ENCODE assay signal across 26 cellular contexts in the genomic region with DNA sequence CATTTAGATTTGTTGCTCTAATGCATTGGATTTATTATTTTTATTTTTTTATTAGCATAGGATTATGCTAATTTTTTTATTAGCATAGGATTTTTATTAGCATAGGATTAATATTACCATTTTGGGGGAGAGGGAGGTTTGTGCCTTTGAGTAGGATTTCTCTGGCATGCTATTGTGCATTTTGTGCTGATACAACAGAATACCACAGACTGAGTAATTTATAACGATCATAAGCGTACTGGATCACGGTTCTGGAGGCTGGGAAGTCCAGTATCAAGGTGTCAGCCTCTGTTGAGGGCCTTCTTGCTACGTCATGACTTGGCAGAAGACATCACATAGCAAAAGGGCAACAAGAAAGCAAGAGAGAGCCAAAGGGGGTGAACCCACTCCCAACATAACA.
"Had no signal": no experiment of that assay in that cellular context is flagged by ENCODE, and none has a peak within 500 bp of the region (broad histone marks: within the 10 kb centered on the region; RNA-seq: fewer than 3 reads in every experiment).

No MANE protein-coding gene starts in this region.

- H3K27ac ChIP-seq: stomach, suprapubic skin, thoracic aorta, thyroid gland, tibial artery, transverse colon, upper lobe of left lung, upper lobe of right lung, uterus, vagina had no signal

- H3K4me3 ChIP-seq: stomach, suprapubic skin, thoracic aorta, thyroid gland, tibial artery, tibial nerve, transverse colon, upper lobe of left lung, upper lobe of right lung, uterus, vagina had no signal

- FAIRE-seq: urothelium cell line had no signal

- H3K36me3 ChIP-seq: stomach, suprapubic skin, thoracic aorta, thyroid gland, tibial artery, tibial nerve, transverse colon, upper lobe of left lung, upper lobe of right lung, uterus, vagina had no signal

- ATAC-seq: stimulated activated effector memory CD8-positive, alpha-beta T cell treated with anti-CD3 and anti-CD28 coated beads, Interleukin-12 subunit alpha, Interleukin-12 subunit beta, amount 100 ng/mL, for 72 hours; stimulated activated memory B cell treated with anti-CD40 and anti-IgM and Interleukin-4, amounts not matched to agents 10 μg/mL and 1 μg/mL and 100 μg/mL, for 72 hours; stimulated activated naive B cell treated with anti-CD40 and anti-IgM and Interleukin-4, amounts not matched to agents 10 μg/mL and 1 μg/mL and 100 μg/mL, for 72 hours; stimulated activated naive CD8-positive, alpha-beta T cell treated with anti-CD3 and anti-CD28 coated beads, Interleukin-15, amount 100 ng/mL, for 72 hours; stimulated activated naive CD8-positive, alpha-beta T cell treated with anti-CD3 and anti-CD28 coated beads, Interleukin-15, Interleukin-2, amounts not matched to agents 100 U/mL and 50 U/mL, for 24 hours; upper lobe of right lung had no signal

- H3K9me3 ChIP-seq: stomach, suprapubic skin, thoracic aorta, thyroid gland, tibial artery, tibial nerve, transverse colon, upper lobe of left lung, upper lobe of right lung, uterus, vagina had no signal

- H3K27me3 ChIP-seq: stomach, suprapubic skin, thyroid gland, tibial nerve, transverse colon, upper lobe of left lung, upper lobe of right lung, uterus, vagina had no signal

- DNase-seq: stimulated activated CD4-positive, alpha-beta T cell treated with anti-CD3 and anti-CD28 coated beads, Interleukin-2, amount 100 ng/mL, for 48 hours; stimulated activated CD4-positive, alpha-beta T cell treated with anti-CD3 and anti-CD28 coated beads, Interleukin-4, amount 100 ng/mL, for 1 hour; stimulated activated CD4-positive, alpha-beta T cell treated with anti-CD3 and anti-CD28 coated beads, Interleukin-4, amount 100 ng/mL, for 24 hours; stimulated activated CD4-positive, alpha-beta T cell treated with anti-CD3 and anti-CD28 coated beads, Interleukin-4, amount 100 ng/mL, for 4 hours; stimulated activated CD8-positive, alpha-beta memory T cell treated with anti-CD3 and anti-CD28 coated beads, Interleukin-4, amount 100 ng/mL, for 48 hours; stimulated activated naive B cell treated with anti-CD40 and anti-IgM and Interleukin-4, amounts not matched to agents 10 μg/mL and 1 μg/mL and 100 μg/mL, for 72 hours; stimulated activated naive CD4-positive, alpha-beta T cell; stimulated activated naive CD4-positive, alpha-beta T cell treated with Interleukin-2 at 50 U/mL for 16 hours; stimulated activated naive CD8-positive, alpha-beta T cell treated with anti-CD3 and anti-CD28 coated beads, Interleukin-15, amount 100 ng/mL, for 72 hours; stimulated activated naive CD8-positive, alpha-beta T cell treated with anti-CD3 and anti-CD28 coated beads, Interleukin-15, Interleukin-2, amounts not matched to agents 100 U/mL and 50 U/mL, for 24 hours; stomach; substantia nigra; thyroid gland; tibial artery; transverse colon; trophoblast cell; upper lobe of left lung; upper lobe of right lung; uterus had no signal

- H3K4me1 ChIP-seq: stomach, suprapubic skin, thyroid gland, tibial artery, transverse colon, upper lobe of left lung, upper lobe of right lung, uterus, vagina had no signal
